In genomic region chr7:98058186-98058585, GRCh38 we compare ENCODE assay signal across 20 cellular contexts.
"Had no signal": no experiment of that assay in that cellular context is flagged by ENCODE, and none has a peak within 500 bp of the region (broad histone marks: within the 10 kb centered on the region; RNA-seq: fewer than 3 reads in every experiment).

No MANE protein-coding gene starts in this region.

- H3K79me2 ChIP-seq: hepatocyte had no signal

- ATAC-seq: activated T-cell treated with anti-CD3 and anti-CD28 coated beads, Interleukin-2, amount 50 U/mL, for 4 hours; natural killer cell; stimulated activated naive CD8-positive, alpha-beta T cell treated with anti-CD3 and anti-CD28 coated beads, Interleukin-15, Interleukin-2, amounts not matched to agents 100 U/mL and 50 U/mL, for 24 hours had no signal

- H3K9me3 Mint-ChIP-seq: activated T-cell treated with anti-CD3 and anti-CD28 coated beads, Interleukin-2, amount 50 U/mL, for 4 hours; mesothelial cell of epicardium; natural killer cell; T-helper 2 cell treated with Interferon-gamma antibody and Interleukin-4, amounts not matched to agents 5 μg/mL and 100 μg/mL, for 36 hours had no signal

- H3K9me3 ChIP-seq: ovary, prostate gland, thyroid gland had no signal

- H2AFZ ChIP-seq: hepatocyte had no signal

- H3K4me1 ChIP-seq: left ventricle myocardium inferior, prostate gland, spleen, thyroid gland had no signal

- H3K4me2 ChIP-seq: hepatocyte had no signal

- H3K4me3 Mint-ChIP-seq: activated B cell treated with CpG ODN at 0.5 μM for 24 hours; activated T-cell treated with anti-CD3 and anti-CD28 coated beads, Interleukin-2, amount 50 U/mL, for 4 hours; mesothelial cell of epicardium; natural killer cell; T-helper 2 cell treated with Interferon-gamma antibody and Interleukin-4, amounts not matched to agents 5 μg/mL and 100 μg/mL, for 36 hours had no signal

- H3K36me3 ChIP-seq: cardiac muscle cell, left ventricle myocardium inferior, ovary, prostate gland, spleen, thyroid gland had no signal

- H3K27ac ChIP-seq: cardiac muscle cell, hepatocyte, left ventricle myocardium inferior, ovary, prostate gland, spleen, thyroid gland had no signal

- H3K4me3 ChIP-seq: cardiac muscle cell, hepatocyte, left ventricle myocardium inferior, ovary, prostate gland, spleen, thyroid gland had no signal

- H3K36me3 Mint-ChIP-seq: mesothelial cell of epicardium, natural killer cell had no signal

- H3K27ac Mint-ChIP-seq: activated B cell treated with CpG ODN at 0.5 μM for 24 hours; mesothelial cell of epicardium; natural killer cell; T-helper 2 cell treated with Interferon-gamma antibody and Interleukin-4, amounts not matched to agents 5 μg/mL and 100 μg/mL, for 36 hours had no signal

- DNase-seq: activated B cell treated with CpG ODN at 0.5 μM for 24 hours; activated CD4-positive, alpha-beta T cell treated with anti-CD3 and anti-CD28 coated beads for 4 hours; activated CD4-positive, alpha-beta T cell treated with anti-CD3 and anti-CD28 coated beads, Interleukin-2, amount 50 U/mL, for 48 hours; activated CD8-positive, alpha-beta memory T cell treated with anti-CD3 and anti-CD28 coated beads, Interleukin-2, amount 50 U/mL, for 48 hours; activated naive CD4-positive, alpha-beta T cell treated with Interleukin-2 at 50 U/mL for 16 hours; activated T-cell treated with anti-CD3 and anti-CD28 coated beads, Interleukin-2, amount 50 U/mL, for 4 hours; amygdala; glutamatergic neuron; left ventricle myocardium inferior; natural killer cell; ovary; spleen; stimulated activated CD4-positive, alpha-beta T cell treated with anti-CD3 and anti-CD28 coated beads, Interleukin-4, amount 100 ng/mL, for 24 hours; stimulated activated naive CD8-positive, alpha-beta T cell treated with anti-CD3 and anti-CD28 coated beads, Interleukin-15, Interleukin-2, amounts not matched to agents 100 U/mL and 50 U/mL, for 24 hours; thyroid gland had no signal

- H3K27me3 ChIP-seq: cardiac muscle cell, hepatocyte, ovary, thyroid gland had no signal

- H3K4me1 Mint-ChIP-seq: activated B cell treated with CpG ODN at 0.5 μM for 24 hours, natural killer cell had no signal
